ENCODE assay signal across 24 cellular contexts in genomic region chr3:23508464-23508863, GRCh38.
"Had no signal": no experiment of that assay in that cellular context is flagged by ENCODE, and none has a peak within 500 bp of the region (broad histone marks: within the 10 kb centered on the region; RNA-seq: fewer than 3 reads in every experiment).

No MANE protein-coding gene starts in this region.

- H3K4me1 ChIP-seq: foreskin keratinocyte, left ventricle myocardium inferior, lower lobe of right lung, parathyroid adenoma, right lobe of liver, spleen, tibial artery, upper lobe of left lung, uterus had no signal

- H3K27ac ChIP-seq: foreskin keratinocyte, left ventricle myocardium inferior, lower lobe of right lung, parathyroid adenoma, psoas muscle, right lobe of liver, spleen, tibial artery, upper lobe of left lung, uterus had no signal

- ATAC-seq: effector memory CD8-positive, alpha-beta T cell; foreskin keratinocyte; lower lobe of right lung; psoas muscle; right lobe of liver; stimulated activated memory B cell treated with anti-CD40 and anti-IgM and Interleukin-4, amounts not matched to agents 10 μg/mL and 1 μg/mL and 100 μg/mL, for 72 hours had no signal

- H3K36me3 ChIP-seq: left ventricle myocardium inferior, lower lobe of right lung, right lobe of liver, tibial artery, upper lobe of left lung, uterus had no signal

- H3K4me3 ChIP-seq: left ventricle myocardium inferior, lower lobe of right lung, psoas muscle, right lobe of liver, spleen, tibial artery, upper lobe of left lung, uterus had no signal

- H3K9me3 ChIP-seq: left ventricle myocardium inferior, lower lobe of right lung, psoas muscle, right lobe of liver, spleen, tibial artery, upper lobe of left lung, uterus had no signal

- DNase-seq: effector memory CD8-positive, alpha-beta T cell; foreskin keratinocyte; head of caudate nucleus; hypothalamus; left ventricle myocardium inferior; lower lobe of right lung; mesenchymal stem cell; midbrain; naive B cell; occipital lobe; psoas muscle; retina; right lobe of liver; spleen; stimulated activated CD4-positive, alpha-beta T cell treated with anti-CD3 and anti-CD28 coated beads, Interleukin-15, amount 100 ng/mL, for 24 hours; stimulated activated CD4-positive, alpha-beta T cell treated with anti-CD3 and anti-CD28 coated beads, Interleukin-1b, Interleukin-23, amount 100 ng/mL, for 48 hours; stimulated activated CD4-positive, alpha-beta T cell treated with anti-CD3 and anti-CD28 coated beads, Interleukin-4, amount 100 ng/mL, for 24 hours; tibial artery; upper lobe of left lung; uterus had no signal

- FAIRE-seq: colon, islet of Langerhans had no signal

- H3K9ac ChIP-seq: parathyroid adenoma had no signal
